ENCODE assay signal across 17 cellular contexts in genomic region chr3:80788914-80789313, GRCh38.
"Had no signal": no experiment of that assay in that cellular context is flagged by ENCODE, and none has a peak within 500 bp of the region (broad histone marks: within the 10 kb centered on the region; RNA-seq: fewer than 3 reads in every experiment).

No MANE protein-coding gene starts in this region.

- H3K27me3 Mint-ChIP-seq: IgD-negative memory B cell had no signal

- H3K4me1 Mint-ChIP-seq: IgD-negative memory B cell had no signal

- H3K36me3 Mint-ChIP-seq: IgD-negative memory B cell had no signal

- DNase-seq: Kasumi-1, MM.1S, NCI-H1092 treated with DMSO at 0.1 percent for 48 hours, NCI-H1436, NCI-H187, NCI-H2029, NCI-H2081 treated with DMSO at 0.1 percent for 48 hours, NCI-H2171, NCI-H345, NCI-H526 treated with DMSO at 0.1 percent for 48 hours, NCI-H748 treated with DMSO at 0.1 percent for 48 hours, PC-3, SHP77 treated with DMSO at 0.1 percent for 48 hours, SJCRH30 had no signal

- H3K27ac Mint-ChIP-seq: IgD-negative memory B cell had no signal

- H3K4me3 Mint-ChIP-seq: IgD-negative memory B cell had no signal

- FAIRE-seq: HTR-8/SVneo, K562 had no signal
